In the genomic region with DNA sequence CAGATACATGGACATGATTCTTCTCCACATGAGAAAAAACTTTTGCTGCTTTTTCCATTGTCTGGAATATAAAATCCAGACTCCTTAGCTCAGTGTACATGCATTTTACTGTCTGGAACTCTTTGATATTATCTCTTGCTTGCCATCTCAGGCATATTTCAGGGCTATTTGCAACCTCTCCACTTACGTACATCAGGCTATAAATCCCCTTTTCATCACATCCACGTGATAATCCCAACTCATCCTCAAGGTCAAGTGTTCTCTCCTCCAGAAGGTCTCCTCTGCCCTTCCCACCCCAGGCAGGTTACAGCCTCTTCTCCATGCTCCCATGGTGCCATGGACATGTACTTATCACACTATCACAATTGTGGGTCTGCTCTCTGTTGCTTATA, we compare ENCODE assay signal across 13 cellular contexts.
A peak's percentile ranks its signal among the peaks of the same experiment; 100 is the strongest.
DNase-seq lines count a peak whose midpoint lies in the region; ATAC-seq and TF ChIP-seq lines count a peak whose summit lies in the region.
"Had no signal": no experiment of that assay in that cellular context is flagged by ENCODE, and none has a peak within 500 bp of the region (broad histone marks: within the 10 kb centered on the region; RNA-seq: fewer than 3 reads in every experiment).

No MANE protein-coding gene starts in this region.

- H3K23ac ChIP-seq in mesenchymal stem cell (ENCODE audit: low read length in 2 of 2): no peak overlapping the region

- no peak overlapping the region for H2BK15ac ChIP-seq in mesenchymal stem cell (ENCODE audit: low read depth, poor library complexity, severe bottlenecking)

- H3K9ac ChIP-seq in MM.1S (ENCODE audit: low read length) (no peak overlapping the region), mesenchymal stem cell (ENCODE audit: low read length) (no peak overlapping the region)

- peaks cover 28% of the 10 kb centered on the region for H3K4me1 ChIP-seq in MM.1S (ENCODE audit: low read length)
- peaks cover 12% of the 10 kb centered on the region for H3K4me1 ChIP-seq in RWPE2 (ENCODE audit: insufficient read depth, poor library complexity, severe bottlenecking)
- H3K4me1 ChIP-seq in mesenchymal stem cell (ENCODE audit: control insufficient read depth, insufficient read depth, low read depth, low read length): peaks cover 2% of the 10 kb centered on the region
- no peaks in the 10 kb centered on the region for H3K4me1 ChIP-seq in uterus
- H3K4me1 ChIP-seq: BE2C had no signal

- H3K18ac ChIP-seq in mesenchymal stem cell (ENCODE audit: low read depth in 1 of 2, low read length in 2 of 2): peak overlapping the region in 1 of 2 experiments; percentile 68

- H4K20me1 ChIP-seq in MM.1S (ENCODE audit: insufficient read depth, low read length): no peaks in the 10 kb centered on the region

- H4K8ac ChIP-seq in mesenchymal stem cell (ENCODE audit: low read length): peak overlapping the region; percentile 59

- no peaks in the 10 kb centered on the region for H3K9me2 ChIP-seq in MM.1S (replicated peaks; ENCODE audit: insufficient read depth, low read length)

- DNase-seq in MM.1S: no peak
- no peak for DNase-seq in RWPE2 (ENCODE audit: low spot score)
- DNase-seq in mesenchymal stem cell: peak; percentile 44
- DNase-seq in uterus: no peak
- DNase-seq in KBM-7: no peak
- DNase-seq in NCI-H774 (lab: John Stamatoyannopoulos, UW): no peak
- DNase-seq: BE2C; CD4-positive, alpha-beta memory T cell; GOT3; MG63 had no signal

- intact Hi-C loops in uterus (cut with DNase I; ENCODE audit: low total_unique reads): no loop called here

- H3K14ac ChIP-seq in mesenchymal stem cell (ENCODE audit: low read length in 2 of 2): peak overlapping the region in 1 of 2 experiments; percentile 61

- no peak overlapping the region for H2AK5ac ChIP-seq in mesenchymal stem cell (ENCODE audit: low read length, severe bottlenecking)

- TF ChIP-seq CTCF in MM.1S (IDR thresholded peaks at IDR 0.05; ENCODE audit: low read length) (no peak), RWPE2 (IDR thresholded peaks at IDR 0.05; ENCODE audit: poor library complexity, severe bottlenecking) (no peak), uterus (IDR thresholded peaks at IDR 0.05) (no peak)

- H3K9me3 ChIP-seq in MM.1S (replicated peaks; ENCODE audit: insufficient read depth, low read length): no peaks in the 10 kb centered on the region
- H3K9me3 ChIP-seq in RWPE2 (ENCODE audit: severe bottlenecking): no peaks in the 10 kb centered on the region
- no peaks in the 10 kb centered on the region for H3K9me3 ChIP-seq in mesenchymal stem cell (ENCODE audit: control insufficient read depth, low read length)
- no peaks in the 10 kb centered on the region for H3K9me3 ChIP-seq in uterus
- H3K9me3 ChIP-seq: BE2C, MG63 had no signal

- H3F3A ChIP-seq in MM.1S (ENCODE audit: insufficient read depth, low read length): peaks cover 19% of the 10 kb centered on the region

- H2BK120ac ChIP-seq in mesenchymal stem cell (ENCODE audit: low read depth, low read length): no peak overlapping the region

- H2AFZ ChIP-seq in MM.1S (ENCODE audit: low read length) (no peak overlapping the region), mesenchymal stem cell (ENCODE audit: low read depth, low read length) (no peak overlapping the region)

- H3K27ac ChIP-seq in MM.1S (ENCODE audit: low read length) (peak overlapping the region; percentile 77), RWPE2 (ENCODE audit: poor library complexity, severe bottlenecking) (peak overlapping the region; percentile 42), mesenchymal stem cell (ENCODE audit: low read length, poor library complexity, severe bottlenecking) (no peak overlapping the region), uterus (peak overlapping the region; percentile 73 to 78)
- H3K27ac ChIP-seq: RWPE1 had no signal

- H3K4ac ChIP-seq in mesenchymal stem cell (ENCODE audit: low read depth in 1 of 2, low read length in 2 of 2): no peak overlapping the region

- in situ Hi-C loops in KBM-7 (cut with MboI; ENCODE audit: low pct_unique_long_range_greater_than_20kb, low sequenced_read_pairs): no loop called here

- no peaks in the 10 kb centered on the region for H3K79me1 ChIP-seq in mesenchymal stem cell (replicated peaks; ENCODE audit: low read length, poor library complexity, severe bottlenecking)

- peak overlapping the region in 1 of 2 experiments; percentile 96 for H2BK12ac ChIP-seq in mesenchymal stem cell (ENCODE audit: low read length in 2 of 2)

- WGBS in mesenchymal stem cell: 33% methylated on average over 2 of the region's 2 CpGs

- H3K36me3 ChIP-seq in MM.1S (replicated peaks; ENCODE audit: insufficient read depth, low read length) (no peaks in the 10 kb centered on the region), RWPE2 (ENCODE audit: low read depth) (no peaks in the 10 kb centered on the region), mesenchymal stem cell (ENCODE audit: control insufficient read depth in 1 of 2, insufficient read depth in 2 of 2, low read depth in 1 of 2, low read length in 2 of 2) (no peaks in the 10 kb centered on the region), uterus (no peaks in the 10 kb centered on the region)
- H3K36me3 ChIP-seq: BE2C, MG63 had no signal

- no peak for TF ChIP-seq POLR2A in uterus (IDR thresholded peaks at IDR 0.05)

- H3K4me2 ChIP-seq in MM.1S (ENCODE audit: low read depth, low read length) (peak overlapping the region; percentile 49), mesenchymal stem cell (ENCODE audit: low read length, poor library complexity, severe bottlenecking) (no peak overlapping the region)

- no peak overlapping the region for H2BK5ac ChIP-seq in mesenchymal stem cell (ENCODE audit: low read depth, low read length, poor library complexity, severe bottlenecking)

- no peaks in the 10 kb centered on the region for H3K79me2 ChIP-seq in MM.1S (ENCODE audit: low read length)

- ATAC-seq in RWPE2 (ENCODE audit: low read depth): peak; percentile 38; the same call in 1 of the 3 replicates
- no peak for ATAC-seq in HG02852 (IDR thresholded peaks at IDR 0.05; ENCODE audit: unreplicated experiment)
- ATAC-seq: K562 had no signal

- H3K27me3 ChIP-seq in MM.1S (replicated peaks; ENCODE audit: insufficient read depth, low read length): no peaks in the 10 kb centered on the region
- H3K27me3 ChIP-seq in RWPE2 (ENCODE audit: insufficient read depth, poor library complexity, severe bottlenecking): no peaks in the 10 kb centered on the region
- H3K27me3 ChIP-seq in mesenchymal stem cell (ENCODE audit: control insufficient read depth in 1 of 2, insufficient read depth in 1 of 2, low read length in 2 of 2): no peaks in the 10 kb centered on the region
- no peaks in the 10 kb centered on the region for H3K27me3 ChIP-seq in uterus
- H3K27me3 ChIP-seq: BE2C, MG63 had no signal

- peak overlapping the region; percentile 34 for H4K91ac ChIP-seq in mesenchymal stem cell (ENCODE audit: low read length)

- H3K4me3 ChIP-seq in MM.1S (ENCODE audit: low read length) (no peak overlapping the region), RWPE2 (ENCODE audit: severe bottlenecking) (no peak overlapping the region), mesenchymal stem cell (ENCODE audit: insufficient read depth in 1 of 2, low read depth in 1 of 2, low read length in 2 of 2) (no peak overlapping the region), uterus (no peak overlapping the region)
- H3K4me3 ChIP-seq: K562, MG63 had no signal
